8 cellular contexts compared by ENCODE assay signal in genomic region chr17:1762906-1763829, GRCh38. TPM values are rescaled to one million over a fixed set of nuclear protein-coding genes. Genes with fewer than 3 reads are reported as not detected.
DNase-seq lines count a peak whose midpoint lies in the region; ATAC-seq and TF ChIP-seq lines count a peak whose summit lies in the region.

No MANE protein-coding gene starts in this region.

- no peaks in the 10 kb centered on the region for H4K20me1 ChIP-seq in GM23338 (replicated peaks; ENCODE audit: insufficient read depth)

- H3K4me3 Mint-ChIP-seq in GM23338 (peak overlapping the region; percentile 67), nephron progenitor cell (peak overlapping the region; percentile 87)

- H3K4me1 Mint-ChIP-seq in GM23338 = peaks cover 23% of the 10 kb centered on the region
- peaks cover 55% of the 10 kb centered on the region for H3K4me1 Mint-ChIP-seq in nephron progenitor cell

- H3F3A ChIP-seq in GM23338 (replicated peaks; ENCODE audit: low read depth) = peaks cover 9% of the 10 kb centered on the region; the same call in 1 of the 2 replicates

- no peaks in the 10 kb centered on the region for H3K9me3 Mint-ChIP-seq in GM23338
- H3K9me3 Mint-ChIP-seq in nephron progenitor cell = no peaks in the 10 kb centered on the region

- peaks cover 4% of the 10 kb centered on the region; the same call in 1 of the 3 replicates for H3K36me3 Mint-ChIP-seq in GM23338 (ENCODE audit: low read depth)
- peaks cover 10% of the 10 kb centered on the region for H3K36me3 Mint-ChIP-seq in nephron progenitor cell (ENCODE audit: low read depth)

- H3K4me1 ChIP-seq in GM23338 (ENCODE audit: insufficient read depth) = peaks cover 17% of the 10 kb centered on the region

- DNase-seq in GM23338 (ENCODE audit: low spot score) = peak; percentile 34
- DNase-seq in epithelial cell of prostate (ENCODE audit: low read depth, low spot score) = no peak
- DNase-seq in nephron progenitor cell = no peak
- no peak for DNase-seq in stimulated activated CD4-positive, alpha-beta T cell treated with anti-CD3 and anti-CD28 coated beads, Interleukin-4, amount 100 ng/mL, for 24 hours
- DNase-seq in NCI-H446 (lab: John Stamatoyannopoulos, UW) = no peak
- no peak for DNase-seq in mesenteric fat pad (ENCODE audit: low spot score)

- H3K79me2 ChIP-seq in GM23338 (replicated peaks; ENCODE audit: insufficient read depth) = no peaks in the 10 kb centered on the region

- ATAC-seq in GM23338 (peak; percentile 64), SK-N-SH treated with all-trans-retinoic acid at 6 μM for 48 hours (peak; percentile 90), GM19395 (IDR thresholded peaks at IDR 0.05; ENCODE audit: unreplicated experiment) (no peak)

- no peak overlapping the region for H3K27ac ChIP-seq in GM23338 (ENCODE audit: low read depth)
- H3K27ac ChIP-seq in epithelial cell of prostate = peak overlapping the region; percentile 74

- H3K27ac Mint-ChIP-seq in GM23338 = peak overlapping the region; percentile 70; the same call in 1 of the 2 replicates
- peak overlapping the region; percentile 82 for H3K27ac Mint-ChIP-seq in nephron progenitor cell

- peak overlapping the region; percentile 91 for H2AFZ ChIP-seq in GM23338

- H3K9me2 ChIP-seq in GM23338 (ENCODE audit: insufficient read depth) = no peaks in the 10 kb centered on the region

- no peaks in the 10 kb centered on the region for H3K36me3 ChIP-seq in GM23338 (ENCODE audit: insufficient read depth)

- peaks cover 11% of the 10 kb centered on the region for H3K27me3 Mint-ChIP-seq in GM23338 (ENCODE audit: insufficient read depth, low read depth, poor library complexity)
- H3K27me3 Mint-ChIP-seq in nephron progenitor cell (ENCODE audit: low read depth, poor library complexity) = peaks cover 4% of the 10 kb centered on the region

- H3K4me2 ChIP-seq in GM23338 = peak overlapping the region; percentile 74

- H3K4me3 ChIP-seq in GM23338 = peak overlapping the region; percentile 44; the same call in 1 of the 2 replicates

- TF ChIP-seq CTCF in GM23338 (conservative IDR thresholded peaks at IDR 0.05; ENCODE audit: low read depth in 2 of 2) (no peak), nephron progenitor cell (IDR thresholded peaks at IDR 0.05) (no peak)

- H3K27me3 ChIP-seq in GM23338 (ENCODE audit: insufficient read depth) = no peaks in the 10 kb centered on the region

TF ChIP-seq in GM23338, 12 proteins besides CTCF, POLR2A, EP300 and RAD21:
- TF ChIP-seq CREB1 (CRISPR knock-in tag; IDR thresholded peaks at IDR 0.05; ENCODE audit: low read depth) (no peak), ZNF114 (CRISPR knock-in tag; IDR thresholded peaks at IDR 0.05) (no peak), REST (IDR thresholded peaks at IDR 0.05; ENCODE audit: unreplicated experiment) (no peak)
TF ChIP-seq in GM23338: peak in this region for 0.

TF ChIP-seq in SK-N-SH treated with all-trans-retinoic acid at 6 μM for 48 hours, 23 proteins besides CTCF, POLR2A, EP300 and RAD21:
- TF ChIP-seq BACH2 (CRISPR knock-in tag; IDR thresholded peaks at IDR 0.05; ENCODE audit: borderline replicate concordance) = no peak
- no peak for TF ChIP-seq PPARA (CRISPR knock-in tag; IDR thresholded peaks at IDR 0.05; ENCODE audit: borderline replicate concordance)
- TF ChIP-seq PATZ1 (CRISPR knock-in tag; IDR thresholded peaks at IDR 0.05; ENCODE audit: borderline replicate concordance) = peak; percentile 44; the same call in 1 of the 2 replicates
- peak; percentile 90 for TF ChIP-seq TCF4 (CRISPR knock-in tag; IDR thresholded peaks at IDR 0.05; ENCODE audit: borderline replicate concordance)
- TF ChIP-seq TSHZ2 (CRISPR knock-in tag; IDR thresholded peaks at IDR 0.05) = peak; percentile 47
- TF ChIP-seq ZNF70 (CRISPR knock-in tag; IDR thresholded peaks at IDR 0.05) = peak; percentile 63; the same call in 1 of the 2 replicates
TF ChIP-seq in SK-N-SH treated with all-trans-retinoic acid at 6 μM for 48 hours: peak in this region for 4.

RNA-seq across cellular contexts. Expression of gene SERPINF1, which starts 1.3 kb away (rescaled TPM):
- total RNA-seq in GM23338 (2014; rRNA removed; shearing (Covaris generic)) = 40.7 and 41.4 TPM in 2 replicates
- polyA plus RNA-seq in GM23338 (2016; fragmentation: Nextera tagmentation; extraction: Ambion mirVana) = 22.1 and 24.4 TPM in 2 replicates
- 1,175 TPM for total RNA-seq in mesenteric fat pad

RNA-seq across cellular contexts. Expression of gene SERPINF2, which starts 20.5 kb away (rescaled TPM):
- 0.47 and 0.66 TPM in 2 replicates for total RNA-seq in GM23338 (2014; rRNA removed; shearing (Covaris generic))
- polyA plus RNA-seq in GM23338 (2016; fragmentation: Nextera tagmentation; extraction: Ambion mirVana) = 1.2 and 1.5 TPM in 2 replicates
- 29.3 TPM for total RNA-seq in mesenteric fat pad

RNA-seq across cellular contexts. Expression of gene WDR81, which starts 38.7 kb away (rescaled TPM):
- total RNA-seq in GM23338 (2014; rRNA removed; shearing (Covaris generic)) = 14.5 and 17.6 TPM in 2 replicates
- polyA plus RNA-seq in GM23338 (2016; fragmentation: Nextera tagmentation; extraction: Ambion mirVana) = 3.5 and 3.7 TPM in 2 replicates
- 47.4 TPM for total RNA-seq in mesenteric fat pad

RNA-seq across cellular contexts. Expression of gene TLCD2, which starts 53.0 kb away (rescaled TPM):
- total RNA-seq in GM23338 (2014; rRNA removed; shearing (Covaris generic)) = 0.58 and 1.4 TPM in 2 replicates
- 0.64 and 0.70 TPM in 2 replicates for polyA plus RNA-seq in GM23338 (2016; fragmentation: Nextera tagmentation; extraction: Ambion mirVana)
- total RNA-seq in mesenteric fat pad = 30.1 TPM

Comparison
In these comparisons a context has a peak if more than half of its experiments do, and no peak if none do; other contexts are left out.
1. RNA of gene SERPINF1, which starts 1.3 kb away (total RNA-seq): 1,175 TPM in mesenteric fat pad (single experiment); 40.7 to 41.4 TPM in GM23338; every median in the first group is over 10 times any median in the second.
2. RNA of gene SERPINF2, which starts 20.5 kb away (total RNA-seq): 29.3 TPM in mesenteric fat pad (single experiment); 0.47 to 0.66 TPM in GM23338; every median in the first group is over 10 times any median in the second.